1 cellular context compared by ENCODE assay signal in the genomic region with DNA sequence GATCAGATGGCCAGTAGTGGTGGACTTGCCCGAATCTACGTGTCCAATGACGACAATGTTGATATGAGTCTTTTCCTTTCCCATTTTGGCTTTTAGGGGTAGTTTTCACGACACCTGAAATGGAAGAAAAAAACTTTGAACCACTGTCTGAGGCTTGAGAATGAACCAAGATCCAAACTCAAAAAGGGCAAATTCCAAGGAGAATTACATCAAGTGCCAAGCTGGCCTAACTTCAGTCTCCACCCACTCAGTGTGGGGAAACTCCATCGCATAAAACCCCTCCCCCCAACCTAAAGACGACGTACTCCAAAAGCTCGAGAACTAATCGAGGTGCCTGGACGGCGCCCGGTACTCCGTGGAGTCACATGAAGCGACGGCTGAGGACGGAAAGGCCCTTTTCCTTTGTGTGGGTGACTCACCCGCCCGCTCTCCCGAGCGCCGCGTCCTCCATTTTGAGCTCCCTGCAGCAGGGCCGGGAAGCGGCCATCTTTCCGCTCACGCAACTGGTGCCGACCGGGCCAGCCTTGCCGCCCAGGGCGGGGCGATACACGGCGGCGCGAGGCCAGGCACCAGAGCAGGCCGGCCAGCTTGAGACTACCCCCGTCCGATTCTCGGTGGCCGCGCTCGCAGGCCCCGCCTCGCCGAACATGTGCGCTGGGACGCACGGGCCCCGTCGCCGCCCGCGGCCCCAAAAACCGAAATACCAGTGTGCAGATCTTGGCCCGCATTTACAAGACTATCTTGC.
TF ChIP-seq lines count a peak whose summit lies in the region.

No MANE protein-coding gene starts in this region.

TF ChIP-seq in WTC11, 78 proteins besides CTCF, POLR2A, EP300 and RAD21 (continued from another document and continues in another):
- TF ChIP-seq, protein P1, sequence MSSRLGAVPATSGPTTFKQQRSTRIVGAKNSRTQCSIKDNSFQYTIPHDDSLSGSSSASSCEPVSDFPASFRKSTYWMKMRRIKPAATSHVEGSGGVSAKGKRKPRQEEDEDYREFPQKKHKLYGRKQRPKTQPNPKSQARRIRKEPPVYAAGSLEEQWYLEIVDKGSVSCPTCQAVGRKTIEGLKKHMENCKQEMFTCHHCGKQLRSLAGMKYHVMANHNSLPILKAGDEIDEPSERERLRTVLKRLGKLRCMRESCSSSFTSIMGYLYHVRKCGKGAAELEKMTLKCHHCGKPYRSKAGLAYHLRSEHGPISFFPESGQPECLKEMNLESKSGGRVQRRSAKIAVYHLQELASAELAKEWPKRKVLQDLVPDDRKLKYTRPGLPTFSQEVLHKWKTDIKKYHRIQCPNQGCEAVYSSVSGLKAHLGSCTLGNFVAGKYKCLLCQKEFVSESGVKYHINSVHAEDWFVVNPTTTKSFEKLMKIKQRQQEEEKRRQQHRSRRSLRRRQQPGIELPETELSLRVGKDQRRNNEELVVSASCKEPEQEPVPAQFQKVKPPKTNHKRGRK (CRISPR knock-in tag; IDR thresholded peaks at IDR 0.05; ENCODE audit: borderline replicate concordance), result no peak
- TF ChIP-seq FOXK1 (CRISPR knock-in tag; IDR thresholded peaks at IDR 0.05) (peak; percentile 60), PRRX2 (CRISPR knock-in tag; IDR thresholded peaks at IDR 0.05) (peak; percentile 86), RELA (CRISPR knock-in tag; IDR thresholded peaks at IDR 0.05; ENCODE audit: borderline replicate concordance) (0 out of 2 replicates have a peak, but pooled peaks have one; percentile 2), ZNF232 (CRISPR knock-in tag; IDR thresholded peaks at IDR 0.05) (peak; percentile 66), TCF7 (CRISPR knock-in tag; IDR thresholded peaks at IDR 0.05; ENCODE audit: low read depth) (no peak; the same call in 1 of the 2 replicates), ZBTB21 (CRISPR knock-in tag; IDR thresholded peaks at IDR 0.05; ENCODE audit: borderline replicate concordance) (no peak), EMX1 (CRISPR knock-in tag; IDR thresholded peaks at IDR 0.05) (peak; percentile 97), NFE2L1 (CRISPR knock-in tag; IDR thresholded peaks at IDR 0.05) (no peak), JUN (CRISPR knock-in tag; IDR thresholded peaks at IDR 0.05) (no peak), CREM (CRISPR knock-in tag; IDR thresholded peaks at IDR 0.05) (no peak)
- TF ChIP-seq, protein P2, sequence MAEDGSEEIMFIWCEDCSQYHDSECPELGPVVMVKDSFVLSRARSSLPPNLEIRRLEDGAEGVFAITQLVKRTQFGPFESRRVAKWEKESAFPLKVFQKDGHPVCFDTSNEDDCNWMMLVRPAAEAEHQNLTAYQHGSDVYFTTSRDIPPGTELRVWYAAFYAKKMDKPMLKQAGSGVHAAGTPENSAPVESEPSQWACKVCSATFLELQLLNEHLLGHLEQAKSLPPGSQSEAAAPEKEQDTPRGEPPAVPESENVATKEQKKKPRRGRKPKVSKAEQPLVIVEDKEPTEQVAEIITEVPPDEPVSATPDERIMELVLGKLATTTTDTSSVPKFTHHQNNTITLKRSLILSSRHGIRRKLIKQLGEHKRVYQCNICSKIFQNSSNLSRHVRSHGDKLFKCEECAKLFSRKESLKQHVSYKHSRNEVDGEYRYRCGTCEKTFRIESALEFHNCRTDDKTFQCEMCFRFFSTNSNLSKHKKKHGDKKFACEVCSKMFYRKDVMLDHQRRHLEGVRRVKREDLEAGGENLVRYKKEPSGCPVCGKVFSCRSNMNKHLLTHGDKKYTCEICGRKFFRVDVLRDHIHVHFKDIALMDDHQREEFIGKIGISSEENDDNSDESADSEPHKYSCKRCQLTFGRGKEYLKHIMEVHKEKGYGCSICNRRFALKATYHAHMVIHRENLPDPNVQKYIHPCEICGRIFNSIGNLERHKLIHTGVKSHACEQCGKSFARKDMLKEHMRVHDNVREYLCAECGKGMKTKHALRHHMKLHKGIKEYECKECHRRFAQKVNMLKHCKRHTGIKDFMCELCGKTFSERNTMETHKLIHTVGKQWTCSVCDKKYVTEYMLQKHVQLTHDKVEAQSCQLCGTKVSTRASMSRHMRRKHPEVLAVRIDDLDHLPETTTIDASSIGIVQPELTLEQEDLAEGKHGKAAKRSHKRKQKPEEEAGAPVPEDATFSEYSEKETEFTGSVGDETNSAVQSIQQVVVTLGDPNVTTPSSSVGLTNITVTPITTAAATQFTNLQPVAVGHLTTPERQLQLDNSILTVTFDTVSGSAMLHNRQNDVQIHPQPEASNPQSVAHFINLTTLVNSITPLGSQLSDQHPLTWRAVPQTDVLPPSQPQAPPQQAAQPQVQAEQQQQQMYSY (CRISPR knock-in tag; IDR thresholded peaks at IDR 0.05), result no peak
- TF ChIP-seq, protein P3, sequence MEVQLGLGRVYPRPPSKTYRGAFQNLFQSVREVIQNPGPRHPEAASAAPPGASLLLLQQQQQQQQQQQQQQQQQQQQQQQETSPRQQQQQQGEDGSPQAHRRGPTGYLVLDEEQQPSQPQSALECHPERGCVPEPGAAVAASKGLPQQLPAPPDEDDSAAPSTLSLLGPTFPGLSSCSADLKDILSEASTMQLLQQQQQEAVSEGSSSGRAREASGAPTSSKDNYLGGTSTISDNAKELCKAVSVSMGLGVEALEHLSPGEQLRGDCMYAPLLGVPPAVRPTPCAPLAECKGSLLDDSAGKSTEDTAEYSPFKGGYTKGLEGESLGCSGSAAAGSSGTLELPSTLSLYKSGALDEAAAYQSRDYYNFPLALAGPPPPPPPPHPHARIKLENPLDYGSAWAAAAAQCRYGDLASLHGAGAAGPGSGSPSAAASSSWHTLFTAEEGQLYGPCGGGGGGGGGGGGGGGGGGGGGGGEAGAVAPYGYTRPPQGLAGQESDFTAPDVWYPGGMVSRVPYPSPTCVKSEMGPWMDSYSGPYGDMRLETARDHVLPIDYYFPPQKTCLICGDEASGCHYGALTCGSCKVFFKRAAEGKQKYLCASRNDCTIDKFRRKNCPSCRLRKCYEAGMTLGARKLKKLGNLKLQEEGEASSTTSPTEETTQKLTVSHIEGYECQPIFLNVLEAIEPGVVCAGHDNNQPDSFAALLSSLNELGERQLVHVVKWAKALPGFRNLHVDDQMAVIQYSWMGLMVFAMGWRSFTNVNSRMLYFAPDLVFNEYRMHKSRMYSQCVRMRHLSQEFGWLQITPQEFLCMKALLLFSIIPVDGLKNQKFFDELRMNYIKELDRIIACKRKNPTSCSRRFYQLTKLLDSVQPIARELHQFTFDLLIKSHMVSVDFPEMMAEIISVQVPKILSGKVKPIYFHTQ (CRISPR knock-in tag; IDR thresholded peaks at IDR 0.05), result peak; percentile 85; the same call in 1 of the 2 replicates
- TF ChIP-seq, protein P4, sequence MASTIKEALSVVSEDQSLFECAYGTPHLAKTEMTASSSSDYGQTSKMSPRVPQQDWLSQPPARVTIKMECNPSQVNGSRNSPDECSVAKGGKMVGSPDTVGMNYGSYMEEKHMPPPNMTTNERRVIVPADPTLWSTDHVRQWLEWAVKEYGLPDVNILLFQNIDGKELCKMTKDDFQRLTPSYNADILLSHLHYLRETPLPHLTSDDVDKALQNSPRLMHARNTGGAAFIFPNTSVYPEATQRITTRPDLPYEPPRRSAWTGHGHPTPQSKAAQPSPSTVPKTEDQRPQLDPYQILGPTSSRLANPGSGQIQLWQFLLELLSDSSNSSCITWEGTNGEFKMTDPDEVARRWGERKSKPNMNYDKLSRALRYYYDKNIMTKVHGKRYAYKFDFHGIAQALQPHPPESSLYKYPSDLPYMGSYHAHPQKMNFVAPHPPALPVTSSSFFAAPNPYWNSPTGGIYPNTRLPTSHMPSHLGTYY (CRISPR knock-in tag; IDR thresholded peaks at IDR 0.05), result peak; percentile 95
- TF ChIP-seq, protein P5, sequence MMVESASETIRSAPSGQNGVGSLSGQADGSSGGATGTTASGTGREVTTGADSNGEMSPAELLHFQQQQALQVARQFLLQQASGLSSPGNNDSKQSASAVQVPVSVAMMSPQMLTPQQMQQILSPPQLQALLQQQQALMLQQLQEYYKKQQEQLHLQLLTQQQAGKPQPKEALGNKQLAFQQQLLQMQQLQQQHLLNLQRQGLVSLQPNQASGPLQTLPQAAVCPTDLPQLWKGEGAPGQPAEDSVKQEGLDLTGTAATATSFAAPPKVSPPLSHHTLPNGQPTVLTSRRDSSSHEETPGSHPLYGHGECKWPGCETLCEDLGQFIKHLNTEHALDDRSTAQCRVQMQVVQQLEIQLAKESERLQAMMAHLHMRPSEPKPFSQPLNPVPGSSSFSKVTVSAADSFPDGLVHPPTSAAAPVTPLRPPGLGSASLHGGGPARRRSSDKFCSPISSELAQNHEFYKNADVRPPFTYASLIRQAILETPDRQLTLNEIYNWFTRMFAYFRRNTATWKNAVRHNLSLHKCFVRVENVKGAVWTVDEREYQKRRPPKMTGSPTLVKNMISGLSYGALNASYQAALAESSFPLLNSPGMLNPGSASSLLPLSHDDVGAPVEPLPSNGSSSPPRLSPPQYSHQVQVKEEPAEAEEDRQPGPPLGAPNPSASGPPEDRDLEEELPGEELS (CRISPR knock-in tag; IDR thresholded peaks at IDR 0.05), result no peak
- TF ChIP-seq, protein P6, sequence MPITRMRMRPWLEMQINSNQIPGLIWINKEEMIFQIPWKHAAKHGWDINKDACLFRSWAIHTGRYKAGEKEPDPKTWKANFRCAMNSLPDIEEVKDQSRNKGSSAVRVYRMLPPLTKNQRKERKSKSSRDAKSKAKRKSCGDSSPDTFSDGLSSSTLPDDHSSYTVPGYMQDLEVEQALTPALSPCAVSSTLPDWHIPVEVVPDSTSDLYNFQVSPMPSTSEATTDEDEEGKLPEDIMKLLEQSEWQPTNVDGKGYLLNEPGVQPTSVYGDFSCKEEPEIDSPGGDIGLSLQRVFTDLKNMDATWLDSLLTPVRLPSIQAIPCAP (CRISPR knock-in tag; IDR thresholded peaks at IDR 0.05), result no peak; the same call in 1 of the 2 replicates
- TF ChIP-seq, protein P7, sequence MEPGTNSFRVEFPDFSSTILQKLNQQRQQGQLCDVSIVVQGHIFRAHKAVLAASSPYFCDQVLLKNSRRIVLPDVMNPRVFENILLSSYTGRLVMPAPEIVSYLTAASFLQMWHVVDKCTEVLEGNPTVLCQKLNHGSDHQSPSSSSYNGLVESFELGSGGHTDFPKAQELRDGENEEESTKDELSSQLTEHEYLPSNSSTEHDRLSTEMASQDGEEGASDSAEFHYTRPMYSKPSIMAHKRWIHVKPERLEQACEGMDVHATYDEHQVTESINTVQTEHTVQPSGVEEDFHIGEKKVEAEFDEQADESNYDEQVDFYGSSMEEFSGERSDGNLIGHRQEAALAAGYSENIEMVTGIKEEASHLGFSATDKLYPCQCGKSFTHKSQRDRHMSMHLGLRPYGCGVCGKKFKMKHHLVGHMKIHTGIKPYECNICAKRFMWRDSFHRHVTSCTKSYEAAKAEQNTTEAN (CRISPR knock-in tag; IDR thresholded peaks at IDR 0.05), result no peak
- TF ChIP-seq, protein P8, sequence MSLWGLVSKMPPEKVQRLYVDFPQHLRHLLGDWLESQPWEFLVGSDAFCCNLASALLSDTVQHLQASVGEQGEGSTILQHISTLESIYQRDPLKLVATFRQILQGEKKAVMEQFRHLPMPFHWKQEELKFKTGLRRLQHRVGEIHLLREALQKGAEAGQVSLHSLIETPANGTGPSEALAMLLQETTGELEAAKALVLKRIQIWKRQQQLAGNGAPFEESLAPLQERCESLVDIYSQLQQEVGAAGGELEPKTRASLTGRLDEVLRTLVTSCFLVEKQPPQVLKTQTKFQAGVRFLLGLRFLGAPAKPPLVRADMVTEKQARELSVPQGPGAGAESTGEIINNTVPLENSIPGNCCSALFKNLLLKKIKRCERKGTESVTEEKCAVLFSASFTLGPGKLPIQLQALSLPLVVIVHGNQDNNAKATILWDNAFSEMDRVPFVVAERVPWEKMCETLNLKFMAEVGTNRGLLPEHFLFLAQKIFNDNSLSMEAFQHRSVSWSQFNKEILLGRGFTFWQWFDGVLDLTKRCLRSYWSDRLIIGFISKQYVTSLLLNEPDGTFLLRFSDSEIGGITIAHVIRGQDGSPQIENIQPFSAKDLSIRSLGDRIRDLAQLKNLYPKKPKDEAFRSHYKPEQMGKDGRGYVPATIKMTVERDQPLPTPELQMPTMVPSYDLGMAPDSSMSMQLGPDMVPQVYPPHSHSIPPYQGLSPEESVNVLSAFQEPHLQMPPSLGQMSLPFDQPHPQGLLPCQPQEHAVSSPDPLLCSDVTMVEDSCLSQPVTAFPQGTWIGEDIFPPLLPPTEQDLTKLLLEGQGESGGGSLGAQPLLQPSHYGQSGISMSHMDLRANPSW (CRISPR knock-in tag; conservative IDR thresholded peaks at IDR 0.05; ENCODE audit: low read depth), result no peak
- TF ChIP-seq, protein P9, sequence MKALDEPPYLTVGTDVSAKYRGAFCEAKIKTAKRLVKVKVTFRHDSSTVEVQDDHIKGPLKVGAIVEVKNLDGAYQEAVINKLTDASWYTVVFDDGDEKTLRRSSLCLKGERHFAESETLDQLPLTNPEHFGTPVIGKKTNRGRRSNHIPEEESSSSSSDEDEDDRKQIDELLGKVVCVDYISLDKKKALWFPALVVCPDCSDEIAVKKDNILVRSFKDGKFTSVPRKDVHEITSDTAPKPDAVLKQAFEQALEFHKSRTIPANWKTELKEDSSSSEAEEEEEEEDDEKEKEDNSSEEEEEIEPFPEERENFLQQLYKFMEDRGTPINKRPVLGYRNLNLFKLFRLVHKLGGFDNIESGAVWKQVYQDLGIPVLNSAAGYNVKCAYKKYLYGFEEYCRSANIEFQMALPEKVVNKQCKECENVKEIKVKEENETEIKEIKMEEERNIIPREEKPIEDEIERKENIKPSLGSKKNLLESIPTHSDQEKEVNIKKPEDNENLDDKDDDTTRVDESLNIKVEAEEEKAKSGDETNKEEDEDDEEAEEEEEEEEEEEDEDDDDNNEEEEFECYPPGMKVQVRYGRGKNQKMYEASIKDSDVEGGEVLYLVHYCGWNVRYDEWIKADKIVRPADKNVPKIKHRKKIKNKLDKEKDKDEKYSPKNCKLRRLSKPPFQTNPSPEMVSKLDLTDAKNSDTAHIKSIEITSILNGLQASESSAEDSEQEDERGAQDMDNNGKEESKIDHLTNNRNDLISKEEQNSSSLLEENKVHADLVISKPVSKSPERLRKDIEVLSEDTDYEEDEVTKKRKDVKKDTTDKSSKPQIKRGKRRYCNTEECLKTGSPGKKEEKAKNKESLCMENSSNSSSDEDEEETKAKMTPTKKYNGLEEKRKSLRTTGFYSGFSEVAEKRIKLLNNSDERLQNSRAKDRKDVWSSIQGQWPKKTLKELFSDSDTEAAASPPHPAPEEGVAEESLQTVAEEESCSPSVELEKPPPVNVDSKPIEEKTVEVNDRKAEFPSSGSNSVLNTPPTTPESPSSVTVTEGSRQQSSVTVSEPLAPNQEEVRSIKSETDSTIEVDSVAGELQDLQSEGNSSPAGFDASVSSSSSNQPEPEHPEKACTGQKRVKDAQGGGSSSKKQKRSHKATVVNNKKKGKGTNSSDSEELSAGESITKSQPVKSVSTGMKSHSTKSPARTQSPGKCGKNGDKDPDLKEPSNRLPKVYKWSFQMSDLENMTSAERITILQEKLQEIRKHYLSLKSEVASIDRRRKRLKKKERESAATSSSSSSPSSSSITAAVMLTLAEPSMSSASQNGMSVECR (CRISPR knock-in tag; IDR thresholded peaks at IDR 0.05; ENCODE audit: borderline replicate concordance), result no peak
- TF ChIP-seq, protein P10, sequence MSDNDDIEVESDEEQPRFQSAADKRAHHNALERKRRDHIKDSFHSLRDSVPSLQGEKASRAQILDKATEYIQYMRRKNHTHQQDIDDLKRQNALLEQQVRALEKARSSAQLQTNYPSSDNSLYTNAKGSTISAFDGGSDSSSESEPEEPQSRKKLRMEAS (CRISPR knock-in tag; IDR thresholded peaks at IDR 0.05), result no peak
- TF ChIP-seq, protein P11, sequence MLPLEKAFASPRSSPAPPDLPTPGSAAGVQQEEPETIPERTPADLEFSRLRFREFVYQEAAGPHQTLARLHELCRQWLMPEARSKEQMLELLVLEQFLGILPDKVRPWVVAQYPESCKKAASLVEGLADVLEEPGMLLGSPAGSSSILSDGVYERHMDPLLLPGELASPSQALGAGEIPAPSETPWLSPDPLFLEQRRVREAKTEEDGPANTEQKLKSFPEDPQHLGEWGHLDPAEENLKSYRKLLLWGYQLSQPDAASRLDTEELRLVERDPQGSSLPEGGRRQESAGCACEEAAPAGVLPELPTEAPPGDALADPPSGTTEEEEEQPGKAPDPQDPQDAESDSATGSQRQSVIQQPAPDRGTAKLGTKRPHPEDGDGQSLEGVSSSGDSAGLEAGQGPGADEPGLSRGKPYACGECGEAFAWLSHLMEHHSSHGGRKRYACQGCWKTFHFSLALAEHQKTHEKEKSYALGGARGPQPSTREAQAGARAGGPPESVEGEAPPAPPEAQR (CRISPR knock-in tag; IDR thresholded peaks at IDR 0.05), result no peak
